32 cellular contexts compared by ENCODE assay signal in the genomic region with DNA sequence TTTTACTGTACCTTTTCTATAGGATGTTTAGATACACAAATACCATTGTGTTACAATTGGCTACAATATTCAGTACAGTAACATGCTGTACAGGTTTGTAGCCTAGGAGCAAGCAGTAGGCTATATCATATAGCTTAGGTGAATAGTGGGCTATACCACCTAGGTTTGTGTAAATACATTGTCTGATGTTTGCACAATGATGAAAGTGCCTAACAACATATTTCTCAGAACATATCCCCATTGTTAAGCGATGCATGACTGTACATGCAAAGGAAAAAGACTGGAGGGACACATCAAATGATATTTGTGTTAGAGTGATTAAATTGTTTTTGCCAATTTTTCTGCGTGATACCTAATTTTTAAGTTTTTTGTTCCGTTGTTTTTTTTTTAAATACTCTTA. TPM values are rescaled to one million over a fixed set of nuclear protein-coding genes. Genes with fewer than 3 reads are reported as not detected.
"Had no signal": no experiment of that assay in that cellular context is flagged by ENCODE, and none has a peak within 500 bp of the region (broad histone marks: within the 10 kb centered on the region; RNA-seq: fewer than 3 reads in every experiment).

No MANE protein-coding gene starts in this region.

- H3K27me3 ChIP-seq: colonic mucosa, esophagus squamous epithelium, gastrocnemius medialis, heart right ventricle, left lung had no signal

- ATAC-seq: esophagus mucosa; gastrocnemius medialis; heart right ventricle; left cardiac atrium; left lung; left ventricle myocardium superior; lower lobe of right lung; mucosa of descending colon; naive thymus-derived CD8-positive, alpha-beta T cell had no signal

- DNase-seq: colonic mucosa; cortex of kidney; effector memory CD4-positive, alpha-beta T cell; erythroblast; esophagus squamous epithelium; foreskin fibroblast; foreskin melanocyte; gastrocnemius medialis; glutamatergic neuron; head of caudate nucleus; heart right ventricle; hippocampal formation; left cardiac atrium; left lung; left ventricle myocardium superior; lower lobe of right lung; mesenchymal stem cell; mucosa of descending colon; naive B cell; naive thymus-derived CD8-positive, alpha-beta T cell had no signal

- H3K4me3 ChIP-seq: colonic mucosa, esophagus squamous epithelium, gastrocnemius medialis, heart right ventricle, left lung, lower lobe of right lung, mucosa of descending colon had no signal

- FAIRE-seq: endothelial cell of umbilical vein, islet of Langerhans, keratinocyte had no signal

RNA-seq across cellular contexts. Expression of gene SPINK4, which starts 30.2 kb away (rescaled TPM):
- total RNA-seq: dermis microvascular lymphatic vessel endothelial cell; endothelial cell of umbilical vein; esophagus mucosa; esophagus squamous epithelium; gastrocnemius medialis; glomerular endothelial cell; heart right ventricle; kidney epithelial cell; left cardiac atrium; left lung; left ventricle myocardium superior; lower leg skin; lower lobe of right lung; lung microvascular endothelial cell; mesenteric fat pad; mesothelial cell of epicardium; myocyte; naive thymus-derived CD8-positive, alpha-beta T cell had no signal
